ENCODE assay signal across 1 cellular context in the genomic region with DNA sequence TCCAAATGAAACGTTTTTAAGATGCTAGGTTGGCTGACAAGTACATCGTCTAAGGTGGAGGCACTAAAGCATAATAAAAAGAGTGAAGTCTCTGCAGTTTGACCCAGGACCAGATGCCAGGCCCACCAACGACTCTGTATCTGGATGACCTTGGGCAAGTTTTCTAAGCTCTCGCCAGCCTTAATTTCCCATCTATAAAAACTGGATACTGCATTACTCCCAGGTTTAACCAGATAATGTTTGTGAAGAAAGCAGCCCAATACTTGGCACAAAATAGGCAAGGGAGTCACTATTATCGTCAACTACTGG.
TF ChIP-seq lines count a peak whose summit lies in the region.

No MANE protein-coding gene starts in this region.

TF ChIP-seq in WTC11, 78 proteins besides CTCF, POLR2A, EP300 and RAD21 (continued from another document):
- no peak for TF ChIP-seq ZNF512 (CRISPR knock-in tag; IDR thresholded peaks at IDR 0.05; ENCODE audit: borderline replicate concordance)
- TF ChIP-seq, protein P1, sequence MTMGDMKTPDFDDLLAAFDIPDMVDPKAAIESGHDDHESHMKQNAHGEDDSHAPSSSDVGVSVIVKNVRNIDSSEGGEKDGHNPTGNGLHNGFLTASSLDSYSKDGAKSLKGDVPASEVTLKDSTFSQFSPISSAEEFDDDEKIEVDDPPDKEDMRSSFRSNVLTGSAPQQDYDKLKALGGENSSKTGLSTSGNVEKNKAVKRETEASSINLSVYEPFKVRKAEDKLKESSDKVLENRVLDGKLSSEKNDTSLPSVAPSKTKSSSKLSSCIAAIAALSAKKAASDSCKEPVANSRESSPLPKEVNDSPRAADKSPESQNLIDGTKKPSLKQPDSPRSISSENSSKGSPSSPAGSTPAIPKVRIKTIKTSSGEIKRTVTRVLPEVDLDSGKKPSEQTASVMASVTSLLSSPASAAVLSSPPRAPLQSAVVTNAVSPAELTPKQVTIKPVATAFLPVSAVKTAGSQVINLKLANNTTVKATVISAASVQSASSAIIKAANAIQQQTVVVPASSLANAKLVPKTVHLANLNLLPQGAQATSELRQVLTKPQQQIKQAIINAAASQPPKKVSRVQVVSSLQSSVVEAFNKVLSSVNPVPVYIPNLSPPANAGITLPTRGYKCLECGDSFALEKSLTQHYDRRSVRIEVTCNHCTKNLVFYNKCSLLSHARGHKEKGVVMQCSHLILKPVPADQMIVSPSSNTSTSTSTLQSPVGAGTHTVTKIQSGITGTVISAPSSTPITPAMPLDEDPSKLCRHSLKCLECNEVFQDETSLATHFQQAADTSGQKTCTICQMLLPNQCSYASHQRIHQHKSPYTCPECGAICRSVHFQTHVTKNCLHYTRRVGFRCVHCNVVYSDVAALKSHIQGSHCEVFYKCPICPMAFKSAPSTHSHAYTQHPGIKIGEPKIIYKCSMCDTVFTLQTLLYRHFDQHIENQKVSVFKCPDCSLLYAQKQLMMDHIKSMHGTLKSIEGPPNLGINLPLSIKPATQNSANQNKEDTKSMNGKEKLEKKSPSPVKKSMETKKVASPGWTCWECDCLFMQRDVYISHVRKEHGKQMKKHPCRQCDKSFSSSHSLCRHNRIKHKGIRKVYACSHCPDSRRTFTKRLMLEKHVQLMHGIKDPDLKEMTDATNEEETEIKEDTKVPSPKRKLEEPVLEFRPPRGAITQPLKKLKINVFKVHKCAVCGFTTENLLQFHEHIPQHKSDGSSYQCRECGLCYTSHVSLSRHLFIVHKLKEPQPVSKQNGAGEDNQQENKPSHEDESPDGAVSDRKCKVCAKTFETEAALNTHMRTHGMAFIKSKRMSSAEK (CRISPR knock-in tag; IDR thresholded peaks at IDR 0.05; ENCODE audit: borderline replicate concordance), result no peak
- TF ChIP-seq TEAD1 (CRISPR knock-in tag; IDR thresholded peaks at IDR 0.05), result no peak
- no peak for TF ChIP-seq MXD4 (CRISPR knock-in tag; IDR thresholded peaks at IDR 0.05; ENCODE audit: borderline replicate concordance)
- TF ChIP-seq PRRX2 (CRISPR knock-in tag; IDR thresholded peaks at IDR 0.05), result no peak
- TF ChIP-seq NFYB (CRISPR knock-in tag; conservative IDR thresholded peaks at IDR 0.05; ENCODE audit: low read depth), result no peak
TF ChIP-seq in WTC11: peak in this region for 0.
